ENCODE assay signal across 9 cellular contexts in the genomic region with DNA sequence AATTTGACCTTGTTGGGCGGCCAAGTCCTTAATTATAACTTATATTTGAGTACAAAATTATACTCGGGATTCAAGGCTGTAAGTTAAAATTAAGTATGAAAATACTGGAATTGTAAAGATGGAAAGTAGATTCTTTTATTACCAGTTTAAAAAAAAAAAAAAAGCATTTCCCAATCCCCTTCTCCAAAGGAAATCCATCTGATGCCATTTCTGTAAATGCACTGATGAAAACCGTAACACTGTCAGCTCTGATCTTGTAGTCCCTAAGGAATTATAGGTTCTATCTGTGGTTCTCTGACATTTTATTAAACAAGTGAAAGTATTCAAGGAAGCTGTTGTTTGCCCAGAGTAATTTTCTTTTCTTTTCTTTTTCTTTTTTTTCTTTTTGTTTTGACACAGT. TPM values are rescaled to one million over a fixed set of nuclear protein-coding genes. Genes with fewer than 3 reads are reported as not detected.
DNase-seq lines count a peak whose midpoint lies in the region; ATAC-seq and TF ChIP-seq lines count a peak whose summit lies in the region.
"Had no signal": no experiment of that assay in that cellular context is flagged by ENCODE, and none has a peak within 500 bp of the region (broad histone marks: within the 10 kb centered on the region; RNA-seq: fewer than 3 reads in every experiment).

No MANE protein-coding gene starts in this region.

- H3K36me3 Mint-ChIP-seq in HFFc6 (ENCODE audit: low read depth): no peaks in the 10 kb centered on the region
- no peaks in the 10 kb centered on the region for H3K36me3 Mint-ChIP-seq in chondrocyte (ENCODE audit: low read depth)
- no peaks in the 10 kb centered on the region for H3K36me3 Mint-ChIP-seq in natural killer cell

- CTCF ChIA-PET in AG04450 (lab: Charles Lee): interaction anchor here (0.6 kb wide), 1 partner anchor 151 kb away, joined by 3 read pairs; no protein-coding TSS in a partner anchor

- no peak for ATAC-seq in natural killer cell
- ATAC-seq in GM21390 (IDR thresholded peaks at IDR 0.05; ENCODE audit: unreplicated experiment): no peak
- ATAC-seq in HG02763 (IDR thresholded peaks at IDR 0.05; ENCODE audit: unreplicated experiment): no peak

- TF ChIP-seq CTCF in AG04450 (IDR thresholded peaks at IDR 0.05; ENCODE audit: low read depth, low read length) (no peak), HFFc6 (IDR thresholded peaks at IDR 0.05) (no peak), chondrocyte (IDR thresholded peaks at IDR 0.05) (no peak), natural killer cell (IDR thresholded peaks at IDR 0.05) (no peak)

- H3K4me3 ChIP-seq in AG04450 (ENCODE audit: low read depth, low read length): peak overlapping the region; percentile 65

- DNase-seq in AG04450 (ENCODE audit: low read depth, low spot score) (no peak), HFFc6 (no peak), chondrocyte (ENCODE audit: low spot score) (no peak), natural killer cell (no peak), EL (no peak), activated T-cell treated with anti-CD3 and anti-CD28 coated beads for 4 hours (no peak)
- DNase-seq: cortex of kidney had no signal

- intact Hi-C loops in natural killer cell (cut with micrococcal nuclease): no loop called here

- no peak overlapping the region for H3K27ac ChIP-seq in AG04450 (ENCODE audit: low read depth, low read length)

- H3K4me1 Mint-ChIP-seq in HFFc6 (ENCODE audit: low read depth) (peaks cover 30% of the 10 kb centered on the region), chondrocyte (ENCODE audit: low read depth) (peaks cover 19% of the 10 kb centered on the region), natural killer cell (peaks cover 7 to 14% of the 10 kb centered on the region in 2 donors)

- POLR2A ChIA-PET in AG04450 (lab: Yijun Ruan, JAX): interaction anchor here (1.9 kb wide), 1 partner anchor 51 kb away, joined by 8 read pairs; the partner anchor contains the start of gene SUGT1

- H3K27me3 ChIP-seq in AG04450 (ENCODE audit: control insufficient read depth, insufficient read depth, low read length): no peaks in the 10 kb centered on the region

- H3K27ac Mint-ChIP-seq in HFFc6: peak overlapping the region; percentile 40; the same call in 1 of the 2 replicates
- peak overlapping the region; percentile 51 for H3K27ac Mint-ChIP-seq in chondrocyte (ENCODE audit: unreplicated experiment)
- no peak overlapping the region for H3K27ac Mint-ChIP-seq in natural killer cell

- no peaks in the 10 kb centered on the region for H3K9me3 Mint-ChIP-seq in HFFc6
- H3K9me3 Mint-ChIP-seq in chondrocyte (ENCODE audit: low read depth): no peaks in the 10 kb centered on the region
- H3K9me3 Mint-ChIP-seq in natural killer cell: no peaks in the 10 kb centered on the region

- H3K9me3 ChIP-seq in AG04450 (ENCODE audit: control insufficient read depth, insufficient read depth, low read length): no peaks in the 10 kb centered on the region

- peak overlapping the region; percentile 77 for H3K4me3 Mint-ChIP-seq in HFFc6
- H3K4me3 Mint-ChIP-seq in chondrocyte (ENCODE audit: unreplicated experiment): peak overlapping the region; percentile 67
- peak overlapping the region; percentile 50 for H3K4me3 Mint-ChIP-seq in natural killer cell

- H3K27me3 Mint-ChIP-seq in HFFc6 (ENCODE audit: insufficient read depth): no peaks in the 10 kb centered on the region
- no peaks in the 10 kb centered on the region for H3K27me3 Mint-ChIP-seq in chondrocyte (ENCODE audit: low read depth)
- peaks cover 2 to 11% of the 10 kb centered on the region in 2 donors for H3K27me3 Mint-ChIP-seq in natural killer cell (ENCODE audit: low read depth in 2 of 2)

RNA-seq across cellular contexts. Expression of gene HNRNPA1L2, which starts 41.6 kb away (rescaled TPM):
- polyA plus RNA-seq in AG04450 (2011; rRNA removed): 9.7 and 11.6 TPM in 2 replicates
- 4.3 and 5.6 TPM in 2 replicates for polyA minus RNA-seq in AG04450 (2011; rRNA and poly(A)+ RNA removed)
- 1 to 10 TPM; 3.6 to 4.8 (median 4.3) TPM for total RNA-seq in HFFc6 (2021; fragmentation: NEBNext Ultra II Directional; extraction: Animal tissue kit (Norgen Biotek cat#: 25700))
- total RNA-seq in chondrocyte: 7.3 to 10.9 TPM (median 7.4 TPM) in 3 replicates
- total RNA-seq in natural killer cell: 10 to 100 TPM; 11.9 to 16.2 (median 15.4) TPM

RNA-seq across cellular contexts. Expression of gene SUGT1, which starts 52.0 kb away (rescaled TPM):
- 44.9 and 64.8 TPM in 2 replicates for polyA plus RNA-seq in AG04450 (2011; rRNA removed)
- 36.7 and 37.7 TPM in 2 replicates for polyA minus RNA-seq in AG04450 (2011; rRNA and poly(A)+ RNA removed)
- total RNA-seq in HFFc6 (2021; fragmentation: NEBNext Ultra II Directional; extraction: Animal tissue kit (Norgen Biotek cat#: 25700)): 10 to 100 TPM; 66.0 to 83.5 (median 67.8) TPM
- total RNA-seq in chondrocyte: 46.6 to 57.5 TPM (median 50.5 TPM) in 3 replicates
- 10 to 100 TPM; 27.4 to 34.4 (median 29.7) TPM for total RNA-seq in natural killer cell

Comparison
In these comparisons a context has a peak if more than half of its experiments do, and no peak if none do; other contexts are left out.
1. H3K27ac Mint-ChIP-seq: peak in HFFc6 (single experiment) and chondrocyte (single experiment); none in natural killer cell (0 of 2).
2. Peak in every context shown above with its lines, with median percentiles within 50 percentile points of each other: H3K4me3 Mint-ChIP-seq.